Comparison of ENCODE assay signal across 5 cellular contexts in the genomic region with DNA sequence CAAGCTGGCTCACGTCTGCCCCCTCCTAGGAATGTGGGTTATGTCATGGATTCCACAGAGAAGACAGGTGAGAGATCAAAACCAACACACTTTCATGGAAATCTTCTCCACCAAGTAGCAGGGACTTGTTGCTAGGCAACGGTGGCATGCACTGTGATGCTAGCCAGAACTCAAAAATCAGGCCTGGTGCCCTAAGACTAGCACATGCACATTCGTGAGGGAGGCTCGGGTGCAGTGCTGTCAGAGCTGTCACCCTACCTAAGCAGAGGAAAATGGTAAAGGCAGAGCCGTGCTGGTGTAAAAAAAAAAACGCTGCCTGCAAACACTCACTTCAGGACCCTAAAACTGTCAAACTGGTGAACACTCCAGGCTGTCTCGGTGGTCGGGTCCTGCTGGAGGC. TPM values are rescaled to one million over a fixed set of nuclear protein-coding genes. Genes with fewer than 3 reads are reported as not detected.
"Had no signal": no experiment of that assay in that cellular context is flagged by ENCODE, and none has a peak within 500 bp of the region (broad histone marks: within the 10 kb centered on the region; RNA-seq: fewer than 3 reads in every experiment).

No MANE protein-coding gene starts in this region.

RNA-seq across cellular contexts. Expression of a gene that starts 52.2 kb away (rescaled TPM):
- total RNA-seq: HepG2, HT-29, HT1080, IMR-90, K562 had no signal
